1 cellular context compared by ENCODE assay signal in genomic region chr17:74177018-74177450, GRCh38.
TF ChIP-seq lines count a peak whose summit lies in the region.

No MANE protein-coding gene starts in this region.

TF ChIP-seq in HepG2, 621 proteins besides CTCF, POLR2A, EP300 and RAD21:
- TF ChIP-seq SETDB1 (CRISPR knock-in tag; IDR thresholded peaks at IDR 0.05; ENCODE audit: borderline replicate concordance): no peak
- TF ChIP-seq NFATC3 (CRISPR knock-in tag; IDR thresholded peaks at IDR 0.05): no peak
- TF ChIP-seq ZNF333 (CRISPR knock-in tag; IDR thresholded peaks at IDR 0.05; ENCODE audit: borderline replicate concordance): no peak
- TF ChIP-seq ZNF878 (CRISPR knock-in tag; IDR thresholded peaks at IDR 0.05): no peak
- TF ChIP-seq SP5 (CRISPR knock-in tag; IDR thresholded peaks at IDR 0.05; ENCODE audit: borderline replicate concordance, low read depth): no peak
- TF ChIP-seq, protein P1, sequence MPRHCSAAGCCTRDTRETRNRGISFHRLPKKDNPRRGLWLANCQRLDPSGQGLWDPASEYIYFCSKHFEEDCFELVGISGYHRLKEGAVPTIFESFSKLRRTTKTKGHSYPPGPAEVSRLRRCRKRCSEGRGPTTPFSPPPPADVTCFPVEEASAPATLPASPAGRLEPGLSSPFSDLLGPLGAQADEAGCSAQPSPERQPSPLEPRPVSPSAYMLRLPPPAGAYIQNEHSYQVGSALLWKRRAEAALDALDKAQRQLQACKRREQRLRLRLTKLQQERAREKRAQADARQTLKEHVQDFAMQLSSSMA (CRISPR knock-in tag; IDR thresholded peaks at IDR 0.05): no peak
- TF ChIP-seq, protein P2, sequence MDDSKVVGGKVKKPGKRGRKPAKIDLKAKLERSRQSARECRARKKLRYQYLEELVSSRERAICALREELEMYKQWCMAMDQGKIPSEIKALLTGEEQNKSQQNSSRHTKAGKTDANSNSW (CRISPR knock-in tag; IDR thresholded peaks at IDR 0.05; ENCODE audit: borderline replicate concordance): no peak
- TF ChIP-seq, protein P3, sequence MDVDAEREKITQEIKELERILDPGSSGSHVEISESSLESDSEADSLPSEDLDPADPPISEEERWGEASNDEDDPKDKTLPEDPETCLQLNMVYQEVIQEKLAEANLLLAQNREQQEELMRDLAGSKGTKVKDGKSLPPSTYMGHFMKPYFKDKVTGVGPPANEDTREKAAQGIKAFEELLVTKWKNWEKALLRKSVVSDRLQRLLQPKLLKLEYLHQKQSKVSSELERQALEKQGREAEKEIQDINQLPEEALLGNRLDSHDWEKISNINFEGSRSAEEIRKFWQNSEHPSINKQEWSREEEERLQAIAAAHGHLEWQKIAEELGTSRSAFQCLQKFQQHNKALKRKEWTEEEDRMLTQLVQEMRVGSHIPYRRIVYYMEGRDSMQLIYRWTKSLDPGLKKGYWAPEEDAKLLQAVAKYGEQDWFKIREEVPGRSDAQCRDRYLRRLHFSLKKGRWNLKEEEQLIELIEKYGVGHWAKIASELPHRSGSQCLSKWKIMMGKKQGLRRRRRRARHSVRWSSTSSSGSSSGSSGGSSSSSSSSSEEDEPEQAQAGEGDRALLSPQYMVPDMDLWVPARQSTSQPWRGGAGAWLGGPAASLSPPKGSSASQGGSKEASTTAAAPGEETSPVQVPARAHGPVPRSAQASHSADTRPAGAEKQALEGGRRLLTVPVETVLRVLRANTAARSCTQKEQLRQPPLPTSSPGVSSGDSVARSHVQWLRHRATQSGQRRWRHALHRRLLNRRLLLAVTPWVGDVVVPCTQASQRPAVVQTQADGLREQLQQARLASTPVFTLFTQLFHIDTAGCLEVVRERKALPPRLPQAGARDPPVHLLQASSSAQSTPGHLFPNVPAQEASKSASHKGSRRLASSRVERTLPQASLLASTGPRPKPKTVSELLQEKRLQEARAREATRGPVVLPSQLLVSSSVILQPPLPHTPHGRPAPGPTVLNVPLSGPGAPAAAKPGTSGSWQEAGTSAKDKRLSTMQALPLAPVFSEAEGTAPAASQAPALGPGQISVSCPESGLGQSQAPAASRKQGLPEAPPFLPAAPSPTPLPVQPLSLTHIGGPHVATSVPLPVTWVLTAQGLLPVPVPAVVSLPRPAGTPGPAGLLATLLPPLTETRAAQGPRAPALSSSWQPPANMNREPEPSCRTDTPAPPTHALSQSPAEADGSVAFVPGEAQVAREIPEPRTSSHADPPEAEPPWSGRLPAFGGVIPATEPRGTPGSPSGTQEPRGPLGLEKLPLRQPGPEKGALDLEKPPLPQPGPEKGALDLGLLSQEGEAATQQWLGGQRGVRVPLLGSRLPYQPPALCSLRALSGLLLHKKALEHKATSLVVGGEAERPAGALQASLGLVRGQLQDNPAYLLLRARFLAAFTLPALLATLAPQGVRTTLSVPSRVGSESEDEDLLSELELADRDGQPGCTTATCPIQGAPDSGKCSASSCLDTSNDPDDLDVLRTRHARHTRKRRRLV (CRISPR knock-in tag; IDR thresholded peaks at IDR 0.05): no peak
- TF ChIP-seq, protein P4, sequence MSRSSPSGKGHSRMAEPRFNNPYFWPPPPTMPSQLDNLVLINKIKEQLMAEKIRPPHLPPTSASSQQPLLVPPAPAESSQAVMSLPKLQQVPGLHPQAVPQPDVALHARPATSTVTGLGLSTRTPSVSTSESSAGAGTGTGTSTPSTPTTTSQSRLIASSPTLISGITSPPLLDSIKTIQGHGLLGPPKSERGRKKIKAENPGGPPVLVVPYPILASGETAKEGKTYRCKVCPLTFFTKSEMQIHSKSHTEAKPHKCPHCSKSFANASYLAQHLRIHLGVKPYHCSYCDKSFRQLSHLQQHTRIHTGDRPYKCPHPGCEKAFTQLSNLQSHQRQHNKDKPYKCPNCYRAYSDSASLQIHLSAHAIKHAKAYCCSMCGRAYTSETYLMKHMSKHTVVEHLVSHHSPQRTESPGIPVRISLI (CRISPR knock-in tag; IDR thresholded peaks at IDR 0.05; ENCODE audit: borderline replicate concordance): no peak
- TF ChIP-seq GABPA (IDR thresholded peaks at IDR 0.05; ENCODE audit: low read depth, low read length): no peak
- no peak for TF ChIP-seq GABPA (CRISPR knock-in tag; IDR thresholded peaks at IDR 0.05; ENCODE audit: low read depth)
- no peak for TF ChIP-seq ELF4 (CRISPR knock-in tag; IDR thresholded peaks at IDR 0.05; ENCODE audit: borderline replicate concordance)
- TF ChIP-seq SNRNP70 (IDR thresholded peaks at IDR 0.05; ENCODE audit: low read depth, low read length): no peak
- no peak for TF ChIP-seq IRF9 (CRISPR knock-in tag; IDR thresholded peaks at IDR 0.05; ENCODE audit: borderline replicate concordance)
- TF ChIP-seq PCBP2 (optimal IDR thresholded peaks at IDR 0.05; ENCODE audit: low read depth, low read length, poor library complexity, severe bottlenecking): no peak
- no peak for TF ChIP-seq NR3C1 (CRISPR knock-in tag; IDR thresholded peaks at IDR 0.05)
- TF ChIP-seq MLX (CRISPR knock-in tag; IDR thresholded peaks at IDR 0.05): no peak
- TF ChIP-seq MED13 (CRISPR knock-in tag; IDR thresholded peaks at IDR 0.05): no peak
- TF ChIP-seq ZBTB20 (CRISPR knock-in tag; IDR thresholded peaks at IDR 0.05; ENCODE audit: borderline replicate concordance, low read depth): no peak
